8 cellular contexts compared by ENCODE assay signal in the genomic region with DNA sequence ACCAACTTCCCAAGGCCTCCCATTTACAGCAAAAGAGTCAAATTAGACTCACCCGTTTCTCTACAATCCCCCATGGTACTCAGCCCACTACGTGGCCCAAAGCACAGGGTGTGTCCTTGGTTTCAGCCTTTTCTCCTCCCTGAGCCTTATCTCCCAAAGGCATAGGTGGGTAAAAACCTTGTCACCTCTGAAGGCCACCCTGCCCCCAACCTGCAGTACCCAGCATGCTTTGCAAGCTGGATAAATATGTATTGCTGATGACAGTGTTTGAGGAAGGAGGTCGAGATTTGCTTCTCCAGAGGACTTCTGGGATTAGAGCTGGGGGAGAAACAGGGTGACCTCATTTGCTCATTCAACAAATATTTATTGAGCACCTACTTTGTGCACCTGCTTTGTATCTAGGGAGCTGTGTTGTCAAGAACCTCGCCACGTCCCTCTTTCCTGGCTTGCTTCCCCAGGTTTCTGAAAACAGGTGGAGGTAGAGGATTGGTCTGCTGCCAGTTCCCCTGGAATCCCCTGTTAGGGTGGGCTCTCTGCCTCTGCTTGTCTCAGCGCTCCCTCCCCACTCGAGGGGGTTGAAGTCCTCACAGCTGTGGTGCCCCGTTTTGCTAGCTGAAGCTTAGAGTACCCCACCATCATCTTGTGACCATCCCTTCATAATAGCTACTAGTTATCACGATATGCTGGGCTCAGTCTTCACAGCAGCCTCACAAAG. TPM values are rescaled to one million over a fixed set of nuclear protein-coding genes. Genes with fewer than 3 reads are reported as not detected.
DNase-seq lines count a peak whose midpoint lies in the region; ATAC-seq and TF ChIP-seq lines count a peak whose summit lies in the region.

No MANE protein-coding gene starts in this region.

- CTCF ChIA-PET in CD4-positive, alpha-beta memory T cell (lab: Charles Lee; ENCODE audit: partially characterized antibody): interaction anchor here (1.0 to 4.1 kb wide), 7 partner anchors 13 to 371 kb away, joined by 3 to 41 read pairs (median 3); no protein-coding TSS in a partner anchor

- peak overlapping the region; percentile 35 to 98 (median 95) for H3K4me3 Mint-ChIP-seq in CD4-positive, alpha-beta memory T cell

- no peak for ATAC-seq in HG03439 (IDR thresholded peaks at IDR 0.05; ENCODE audit: unreplicated experiment)
- no peak for ATAC-seq in GM21786 (IDR thresholded peaks at IDR 0.05; ENCODE audit: unreplicated experiment)
- no peak for ATAC-seq in HG03108 (IDR thresholded peaks at IDR 0.05; ENCODE audit: unreplicated experiment)

- peak overlapping the region; percentile 92 to 100 (median 96) for H3K27ac Mint-ChIP-seq in CD4-positive, alpha-beta memory T cell

- H3K36me3 ChIP-seq in CD4-positive, alpha-beta memory T cell (ENCODE audit: insufficient read depth, low read length): peaks cover 6% of the 10 kb centered on the region
- H3K36me3 ChIP-seq in neutrophil: peaks cover 18% of the 10 kb centered on the region

- TF ChIP-seq CTCF in dorsolateral prefrontal cortex (IDR thresholded peaks at IDR 0.05 in 54 of 56, conservative IDR thresholded peaks at IDR 0.05 in 2 of 56; ENCODE audit: low read depth in 1 of 56, partially characterized antibody in 56 of 56) (no peak), neutrophil (IDR thresholded peaks at IDR 0.05) (no peak)

- H3K4me1 Mint-ChIP-seq in CD4-positive, alpha-beta memory T cell: peaks cover 47 to 95% (median 66%) of the 10 kb centered on the region in 4 donors

- intact Hi-C loops in CD4-positive, alpha-beta memory T cell (cut with micrococcal nuclease): loop anchor here (5.0 kb wide), 3 partner anchors 94 to 171 kb away; a partner anchor contains a TSS
- intact Hi-C loops in dorsolateral prefrontal cortex (cut with DNase I): loop anchor here in 1 of 2 donors (5.0 kb wide), 2 partner anchors 49 to 279 kb away; a partner anchor contains a TSS

- H3K9me3 ChIP-seq in CD4-positive, alpha-beta memory T cell (ENCODE audit: control insufficient read depth in 1 of 2, low read length in 2 of 2): no peaks in the 10 kb centered on the region
- H3K9me3 ChIP-seq in neutrophil: no peaks in the 10 kb centered on the region

- H3K27me3 ChIP-seq in CD4-positive, alpha-beta memory T cell (ENCODE audit: insufficient read depth, low read length): no peaks in the 10 kb centered on the region
- H3K27me3 ChIP-seq in dorsolateral prefrontal cortex (no peaks in the 10 kb centered on the region), neutrophil (no peaks in the 10 kb centered on the region)

- peak overlapping the region; percentile 9 to 99 for H3K4me3 ChIP-seq in CD4-positive, alpha-beta memory T cell (ENCODE audit: low read length in 2 of 2)
- H3K4me3 ChIP-seq in dorsolateral prefrontal cortex: peak overlapping the region in 35 of 59 donors; percentile 2 to 99 (median 42)
- peak overlapping the region; percentile 80 to 99 for H3K4me3 ChIP-seq in neutrophil (ENCODE audit: low read depth in 1 of 2, low read length in 1 of 2)

- peaks cover 71% of the 10 kb centered on the region for H3K4me1 ChIP-seq in CD4-positive, alpha-beta memory T cell (ENCODE audit: insufficient read depth, low read length)
- peaks cover 77% of the 10 kb centered on the region in 2 experiments for H3K4me1 ChIP-seq in neutrophil (ENCODE audit: control insufficient read depth in 1 of 2, insufficient read depth in 1 of 2, low read depth in 1 of 2, low read length in 1 of 2)

- H3K36me3 Mint-ChIP-seq in CD4-positive, alpha-beta memory T cell: peaks cover 4 to 46% of the 10 kb centered on the region in 2 donors

- H3K27ac ChIP-seq in CD4-positive, alpha-beta memory T cell (ENCODE audit: low read depth, low read length): peak overlapping the region; percentile 88
- peak overlapping the region in 48 of 59 donors; percentile 7 to 100 (median 87) for H3K27ac ChIP-seq in dorsolateral prefrontal cortex
- peak overlapping the region; percentile 99 for H3K27ac ChIP-seq in neutrophil

- peaks cover 0 to 4% of the 10 kb centered on the region in 2 donors for H3K27me3 Mint-ChIP-seq in CD4-positive, alpha-beta memory T cell

- POLR2A ChIA-PET in CD4-positive, alpha-beta memory T cell (lab: Charles Lee; ENCODE audit: partially characterized antibody): interaction anchor here (1.1 to 9.5 kb wide), 9 partner anchors 10 to 281 kb away, joined by 4 to 229 read pairs (median 38); a partner anchor contains a TSS

- peaks cover 0 to 7% (median 0%) of the 10 kb centered on the region in 8 donors for H3K9me3 Mint-ChIP-seq in CD4-positive, alpha-beta memory T cell

- DNase-seq in CD4-positive, alpha-beta memory T cell: no peak
- DNase-seq in NCI-H69 (lab: John Stamatoyannopoulos, UW) (peak; percentile 36), dorsolateral prefrontal cortex (peak in 1 of 10 donors; percentile 35), DMS114 treated with DMSO at 0.1 percent for 48 hours (lab: John Stamatoyannopoulos, UW; ENCODE audit: unreplicated experiment) (no peak)

RNA-seq across cellular contexts. Expression of a gene that starts 3.0 kb away (rescaled TPM):
- total RNA-seq in CD4-positive, alpha-beta memory T cell: 100 to 1,000 TPM; 120 to 122 TPM
- 10 to 100 TPM; 32.1 to 65.3 TPM for polyA plus RNA-seq in CD4-positive, alpha-beta memory T cell
- 100 to 1,000 TPM in 14 of 120 experiments, 10 to 100 TPM in 106; 54.6 to 125 (median 90.0) TPM for total RNA-seq in dorsolateral prefrontal cortex

RNA-seq across cellular contexts. Expression of a gene that starts 19.3 kb away (rescaled TPM):
- total RNA-seq in CD4-positive, alpha-beta memory T cell: 1,000 to 10,000 TPM; 1,511 to 1,572 TPM
- 1,000 to 10,000 TPM in 1 of 2 donors, 100 to 1,000 TPM in 1; 728 to 1,314 TPM for polyA plus RNA-seq in CD4-positive, alpha-beta memory T cell
- 100 to 1,000 TPM; 239 to 571 (median 364) TPM for total RNA-seq in dorsolateral prefrontal cortex

RNA-seq across cellular contexts. Expression of a gene that starts 47.7 kb away (rescaled TPM):
- total RNA-seq in CD4-positive, alpha-beta memory T cell: 10 to 100 TPM; 44.4 to 46.8 TPM
- polyA plus RNA-seq in CD4-positive, alpha-beta memory T cell: 1 to 10 TPM; 4.3 to 9.6 TPM
- 10 to 100 TPM; 12.1 to 25.1 (median 17.5) TPM for total RNA-seq in dorsolateral prefrontal cortex
